8 cellular contexts compared by ENCODE assay signal in the genomic region with DNA sequence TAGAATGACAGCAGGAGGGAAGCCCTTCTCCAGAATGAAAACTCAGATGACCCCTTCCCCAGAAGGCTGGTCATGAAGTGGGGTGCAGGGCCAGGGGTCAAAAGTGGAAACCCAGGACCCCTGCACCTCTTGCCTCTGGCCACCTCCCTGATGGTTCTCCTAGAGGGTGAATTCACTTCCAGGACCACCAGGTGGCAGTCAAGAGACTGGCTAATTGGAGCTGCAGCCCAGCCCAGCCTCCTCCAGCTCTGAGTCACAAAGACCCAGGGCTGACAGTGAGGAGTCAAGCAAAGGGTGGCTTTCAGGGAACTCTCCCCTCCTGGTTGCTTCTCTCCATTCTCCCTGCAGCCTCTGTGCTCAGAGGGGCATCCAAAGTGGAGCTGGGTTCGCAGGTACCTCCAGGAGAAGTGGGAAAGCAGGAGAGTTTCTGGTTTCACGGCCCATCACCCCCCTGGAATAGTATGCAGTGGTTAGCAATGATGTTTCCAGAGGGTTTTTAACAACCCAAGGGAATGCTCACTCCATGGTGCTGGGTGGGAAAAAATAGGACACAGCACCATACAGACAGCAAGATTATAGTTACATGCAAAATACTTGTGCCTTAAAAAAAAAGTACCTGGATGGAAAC. TPM values are rescaled to one million over a fixed set of nuclear protein-coding genes. Genes with fewer than 3 reads are reported as not detected.
DNase-seq lines count a peak whose midpoint lies in the region; ATAC-seq and TF ChIP-seq lines count a peak whose summit lies in the region.

No MANE protein-coding gene starts in this region.

- intact Hi-C loops in thyroid gland (cut with DNase I): loop anchor here (2.0 to 5.0 kb wide), 2 partner anchors 158 to 182 kb away; no protein-coding TSS in a partner anchor

- H3K27ac ChIP-seq in thyroid gland: no peak overlapping the region

- no peaks in the 10 kb centered on the region for H3K9me3 Mint-ChIP-seq in osteocyte (ENCODE audit: unreplicated experiment)

- peak; percentile 91 for TF ChIP-seq CTCF in GM12873 (IDR thresholded peaks at IDR 0.05; ENCODE audit: insufficient read depth, low read depth, low read length, missing control alignments)
- TF ChIP-seq CTCF in osteocyte (IDR thresholded peaks at IDR 0.05): peak; percentile 94
- peak; percentile 80 to 92 (median 90) for TF ChIP-seq CTCF in thyroid gland (IDR thresholded peaks at IDR 0.05)

- H3K27ac Mint-ChIP-seq in osteocyte (ENCODE audit: unreplicated experiment): no peak overlapping the region

- no peaks in the 10 kb centered on the region for H3K36me3 Mint-ChIP-seq in osteocyte (ENCODE audit: unreplicated experiment)

- ATAC-seq in GM21528 (IDR thresholded peaks at IDR 0.05; ENCODE audit: low FRiP score, unreplicated experiment): no peak

- no peaks in the 10 kb centered on the region for H3K4me1 ChIP-seq in thyroid gland

- H3K9me3 ChIP-seq in MG63 (no peaks in the 10 kb centered on the region), thyroid gland (no peaks in the 10 kb centered on the region)

- WGBS in thyroid gland, 2 donors: 75 to 79% methylated on average over 2 of the region's 2 CpGs

- no peaks in the 10 kb centered on the region for H3K36me3 ChIP-seq in MG63
- no peaks in the 10 kb centered on the region for H3K36me3 ChIP-seq in thyroid gland

- DNase-seq in MG63 (peak; percentile 83), SK-N-DZ (ENCODE audit: low spot score) (peak; percentile 79), globus pallidus (ENCODE audit: low spot score) (peak; percentile 88), osteocyte (ENCODE audit: extremely low spot score, unreplicated experiment) (peak; percentile 93), thyroid gland (peak; percentile 88 to 91)
- peak; percentile 30 to 47 (median 38) for DNase-seq in activated naive CD4-positive, alpha-beta T cell (lab: John Stamatoyannopoulos, UW)

- TF ChIP-seq POLR2A in thyroid gland (IDR thresholded peaks at IDR 0.05): no peak

- no peaks in the 10 kb centered on the region for H3K27me3 ChIP-seq in MG63
- no peaks in the 10 kb centered on the region for H3K27me3 ChIP-seq in thyroid gland

- no peak overlapping the region for H3K4me3 Mint-ChIP-seq in osteocyte (ENCODE audit: unreplicated experiment)

- no peak overlapping the region for H3K4me3 ChIP-seq in MG63
- H3K4me3 ChIP-seq in thyroid gland (replicated peaks in 1 of 3): no peak overlapping the region

- H3K27me3 Mint-ChIP-seq in osteocyte (ENCODE audit: unreplicated experiment): peaks cover 7% of the 10 kb centered on the region

- peaks cover under 1% of the 10 kb centered on the region for H3K4me1 Mint-ChIP-seq in osteocyte (ENCODE audit: unreplicated experiment)

RNA-seq across cellular contexts. Expression of gene EPHB2, which starts 6.1 kb away (rescaled TPM):
- 19.6 TPM in 2 replicates for total RNA-seq in MG63 (2014; rRNA removed; shearing (Covaris generic); ENCODE audit: low replicate concordance)
- polyA plus RNA-seq in SK-N-DZ (2014; cell fraction: cytosol; rRNA removed): 18.1 and 20.8 TPM in 2 replicates
- polyA plus RNA-seq in SK-N-DZ (2014; cell fraction: nucleus; rRNA removed): 10.5 and 13.7 TPM in 2 replicates
- 32.5 and 33.6 TPM in 2 replicates for total RNA-seq in osteocyte
- 10 to 100 TPM in 3 of 4 donors, 1 to 10 TPM in 1; 7.5 to 27.3 (median 23.8) TPM for total RNA-seq in thyroid gland

RNA-seq across cellular contexts. Expression of gene C1QB, which starts 51.5 kb away (rescaled TPM):
- not detected in 2 replicates for total RNA-seq in MG63 (2014; rRNA removed; shearing (Covaris generic); ENCODE audit: low replicate concordance)
- not detected in 2 replicates for polyA plus RNA-seq in SK-N-DZ (2014; cell fraction: cytosol; rRNA removed)
- polyA plus RNA-seq in SK-N-DZ (2014; cell fraction: nucleus; rRNA removed): not detected in 2 replicates
- total RNA-seq in osteocyte (not detected in 2 replicates), thyroid gland (100 to 1,000 TPM in 3 of 4 donors, 10 to 100 TPM in 1; 83.4 to 258 (median 146) TPM)

Comparison
In these comparisons a context has a peak if more than half of its experiments do, and no peak if none do; other contexts are left out.
1. DNase-seq: peak in every context shown above with its lines; median percentile 93 in osteocyte; 90 in thyroid gland; 88 in globus pallidus; 83 in MG63; 79 in SK-N-DZ; 38 in activated naive CD4-positive, alpha-beta T cell.
2. RNA of gene C1QB, which starts 51.5 kb away (total RNA-seq): 83.4 to 258 TPM in thyroid gland; not detected in MG63 and not detected in osteocyte; every median in the first group is over 10 times any median in the second.
3. Peak in every context shown above with its lines, with median percentiles within 50 percentile points of each other: CTCF ChIP-seq.